In genomic region chr5:69136296-69136695, GRCh38 we compare ENCODE assay signal across 11 cellular contexts. TPM values are rescaled to one million over a fixed set of nuclear protein-coding genes. Genes with fewer than 3 reads are reported as not detected.
A peak's percentile ranks its signal among the peaks of the same experiment; 100 is the strongest.
DNase-seq lines count a peak whose midpoint lies in the region; ATAC-seq and TF ChIP-seq lines count a peak whose summit lies in the region.
"Had no signal": no experiment of that assay in that cellular context is flagged by ENCODE, and none has a peak within 500 bp of the region (broad histone marks: within the 10 kb centered on the region; RNA-seq: fewer than 3 reads in every experiment).

No MANE protein-coding gene starts in this region.

- intact Hi-C loops in psoas muscle (cut with DNase I) = no loop called here

- H3K4me3 ChIP-seq in psoas muscle = no peak overlapping the region

- H3K9me3 Mint-ChIP-seq in memory B cell = peaks cover 4% of the 10 kb centered on the region

- no peaks in the 10 kb centered on the region for H3K27me3 Mint-ChIP-seq in memory B cell
- H3K27me3 Mint-ChIP-seq: activated naive CD8-positive, alpha-beta T cell treated with anti-CD3 and anti-CD28 coated beads, Interleukin-2, amount 10 ng/mL, durations not matched to agents 7 days and 5 days had no signal

- no peaks in the 10 kb centered on the region for H3K27me3 ChIP-seq in psoas muscle (ENCODE audit: insufficient read depth in 3 of 3, low read length in 2 of 3)

- H3K36me3 ChIP-seq in psoas muscle (ENCODE audit: insufficient read depth in 1 of 2, low read depth in 1 of 2) = peaks cover 0 to 33% of the 10 kb centered on the region in 2 donors

- H3K27ac Mint-ChIP-seq in memory B cell = peak overlapping the region; percentile 89
- H3K27ac Mint-ChIP-seq: activated naive CD8-positive, alpha-beta T cell treated with anti-CD3 and anti-CD28 coated beads, Interleukin-2, amount 10 ng/mL, durations not matched to agents 7 days and 5 days had no signal

- DNase-seq in memory B cell (ENCODE audit: low spot score in 2 of 2) (peak in 1 of 2 donors; percentile 40), dermis blood vessel endothelial cell (no peak), OCI-M2 (lab: John Stamatoyannopoulos, UW; ENCODE audit: unreplicated experiment) (no peak), psoas muscle (no peak)
- DNase-seq: activated naive CD8-positive, alpha-beta T cell treated with anti-CD3 and anti-CD28 coated beads, Interleukin-2, amount 10 ng/mL, durations not matched to agents 7 days and 5 days; NCI-H1105; nucleus accumbens had no signal

- no peaks in the 10 kb centered on the region for H3K36me3 Mint-ChIP-seq in memory B cell

- 88 to 90% (median 90%) methylated on average over 4 of the region's 4 CpGs for WGBS in psoas muscle, 3 donors

- peaks cover 24% of the 10 kb centered on the region for H3K4me1 Mint-ChIP-seq in memory B cell
- H3K4me1 Mint-ChIP-seq: activated naive CD8-positive, alpha-beta T cell treated with anti-CD3 and anti-CD28 coated beads, Interleukin-2, amount 10 ng/mL, durations not matched to agents 7 days and 5 days had no signal

- no peak for TF ChIP-seq CTCF in psoas muscle (IDR thresholded peaks at IDR 0.05)

- ATAC-seq in GM18868 (IDR thresholded peaks at IDR 0.05; ENCODE audit: unreplicated experiment) (peak; percentile 93), HG02571 (IDR thresholded peaks at IDR 0.05; ENCODE audit: unreplicated experiment) (peak; percentile 90), HG03575 (IDR thresholded peaks at IDR 0.05; ENCODE audit: extremely low read depth, insufficient number of reproducible peaks, low FRiP score, unreplicated experiment) (peak; percentile 80), memory B cell (ENCODE audit: low read depth) (peak; percentile 90), HG02970 (IDR thresholded peaks at IDR 0.05; ENCODE audit: low FRiP score, unreplicated experiment) (no peak), psoas muscle (no peak)

- peak overlapping the region; percentile 71 for H3K4me3 Mint-ChIP-seq in memory B cell
- H3K4me3 Mint-ChIP-seq: activated naive CD8-positive, alpha-beta T cell treated with anti-CD3 and anti-CD28 coated beads, Interleukin-2, amount 10 ng/mL, durations not matched to agents 7 days and 5 days had no signal

- H3K9me3 ChIP-seq in psoas muscle = peaks cover 4% of the 10 kb centered on the region

- H3K4me1 ChIP-seq in psoas muscle = no peaks in the 10 kb centered on the region

- H3K27ac ChIP-seq in psoas muscle = no peak overlapping the region

RNA-seq across cellular contexts. Expression of gene CCNB1, which starts 30.7 kb away (rescaled TPM):
- total RNA-seq in dermis blood vessel endothelial cell = 63.8 and 223 TPM in 2 replicates
- total RNA-seq in psoas muscle = 1 to 10 TPM; 1.8 to 4.1 (median 2.3) TPM
- 10 to 100 TPM in 1 of 3 donors, 1 to 10 TPM in 2; 2.5 to 12.2 (median 6.8) TPM for polyA plus RNA-seq in psoas muscle

RNA-seq across cellular contexts. Expression of gene SLC30A5, which starts 42.5 kb away (rescaled TPM):
- 41.9 and 49.9 TPM in 2 replicates for total RNA-seq in dermis blood vessel endothelial cell
- 10 to 100 TPM; 14.2 to 21.1 (median 17.4) TPM for total RNA-seq in psoas muscle
- polyA plus RNA-seq in psoas muscle = 10 to 100 TPM; 11.5 to 20.1 (median 17.7) TPM

RNA-seq across cellular contexts. Expression of gene CENPH, which starts 53.1 kb away (rescaled TPM):
- 3.1 and 10.7 TPM in 2 replicates for total RNA-seq in dermis blood vessel endothelial cell
- 1 to 10 TPM; 1.6 to 4.5 (median 2.8) TPM for total RNA-seq in psoas muscle
- 1 to 10 TPM; 3.1 to 3.6 (median 3.3) TPM for polyA plus RNA-seq in psoas muscle

Comparison
In these comparisons a context has a peak if more than half of its experiments do, and no peak if none do; other contexts are left out.
1. ATAC-seq: peak in GM18868 (single experiment), HG02571 (single experiment), HG03575 (single experiment) and memory B cell (single experiment); none in HG02970 (single experiment) and psoas muscle (0 of 4).
2. RNA of gene CCNB1, which starts 30.7 kb away (total RNA-seq): 63.8 to 223 TPM in dermis blood vessel endothelial cell; 1.8 to 4.1 TPM in psoas muscle; every median in the first group is over 10 times any median in the second.